In the genomic region with DNA sequence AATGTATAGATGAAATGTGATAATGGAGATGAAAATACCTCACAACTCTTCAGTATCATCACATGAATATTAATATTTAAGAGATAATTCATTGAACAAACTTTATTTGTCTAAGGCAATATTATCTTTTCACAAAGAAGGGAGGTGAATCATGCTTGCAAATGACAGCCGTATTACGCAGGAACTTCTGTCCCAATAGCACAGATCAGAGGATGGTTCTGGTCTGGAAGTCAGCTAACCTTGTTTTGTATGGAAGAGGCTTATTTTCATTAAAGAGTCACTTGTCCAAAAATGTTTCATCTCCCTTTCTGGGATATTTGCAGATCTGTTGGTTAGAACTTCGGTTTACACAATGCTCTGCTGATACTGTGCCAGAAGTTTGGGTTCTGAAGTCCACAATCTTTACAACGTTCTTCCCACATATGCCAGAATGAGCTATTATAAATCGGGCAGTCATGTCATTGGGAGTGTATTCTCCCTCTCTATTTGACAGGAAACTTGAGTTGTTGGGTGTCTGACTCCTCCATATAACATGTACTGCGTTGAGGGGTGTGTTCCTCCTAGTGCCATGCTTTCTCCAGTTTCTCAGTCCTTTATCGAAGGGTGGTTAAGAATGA, we compare ENCODE assay signal across 1 cellular context.
TF ChIP-seq lines count a peak whose summit lies in the region.

No MANE protein-coding gene starts in this region.

TF ChIP-seq in WTC11, 78 proteins besides CTCF, POLR2A, EP300 and RAD21 (continued from another document):
- TF ChIP-seq NFYB (CRISPR knock-in tag; conservative IDR thresholded peaks at IDR 0.05; ENCODE audit: low read depth) (no peak), FOXP1 (CRISPR knock-in tag; IDR thresholded peaks at IDR 0.05; ENCODE audit: borderline replicate concordance) (no peak), TCF7 (CRISPR knock-in tag; IDR thresholded peaks at IDR 0.05; ENCODE audit: low read depth) (no peak), ELF4 (CRISPR knock-in tag; IDR thresholded peaks at IDR 0.05; ENCODE audit: low read depth) (no peak), JAZF1 (CRISPR knock-in tag; IDR thresholded peaks at IDR 0.05) (no peak), CREM (CRISPR knock-in tag; IDR thresholded peaks at IDR 0.05) (no peak), ZNF263 (CRISPR knock-in tag; IDR thresholded peaks at IDR 0.05; ENCODE audit: low read depth) (no peak)
- TF ChIP-seq, protein P1, sequence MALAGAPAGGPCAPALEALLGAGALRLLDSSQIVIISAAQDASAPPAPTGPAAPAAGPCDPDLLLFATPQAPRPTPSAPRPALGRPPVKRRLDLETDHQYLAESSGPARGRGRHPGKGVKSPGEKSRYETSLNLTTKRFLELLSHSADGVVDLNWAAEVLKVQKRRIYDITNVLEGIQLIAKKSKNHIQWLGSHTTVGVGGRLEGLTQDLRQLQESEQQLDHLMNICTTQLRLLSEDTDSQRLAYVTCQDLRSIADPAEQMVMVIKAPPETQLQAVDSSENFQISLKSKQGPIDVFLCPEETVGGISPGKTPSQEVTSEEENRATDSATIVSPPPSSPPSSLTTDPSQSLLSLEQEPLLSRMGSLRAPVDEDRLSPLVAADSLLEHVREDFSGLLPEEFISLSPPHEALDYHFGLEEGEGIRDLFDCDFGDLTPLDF (CRISPR knock-in tag; IDR thresholded peaks at IDR 0.05): no peak
- TF ChIP-seq, protein P2, sequence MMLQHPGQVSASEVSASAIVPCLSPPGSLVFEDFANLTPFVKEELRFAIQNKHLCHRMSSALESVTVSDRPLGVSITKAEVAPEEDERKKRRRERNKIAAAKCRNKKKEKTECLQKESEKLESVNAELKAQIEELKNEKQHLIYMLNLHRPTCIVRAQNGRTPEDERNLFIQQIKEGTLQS (CRISPR knock-in tag; conservative IDR thresholded peaks at IDR 0.05): no peak
TF ChIP-seq in WTC11: peak in this region for 0.
